In genomic region chr12:54228471-54228870, GRCh38 we compare ENCODE assay signal across 24 cellular contexts. TPM values are rescaled to one million over a fixed set of nuclear protein-coding genes. Genes with fewer than 3 reads are reported as not detected.
A peak's percentile ranks its signal among the peaks of the same experiment; 100 is the strongest.
DNase-seq lines count a peak whose midpoint lies in the region; ATAC-seq and TF ChIP-seq lines count a peak whose summit lies in the region.
"Had no signal": no experiment of that assay in that cellular context is flagged by ENCODE, and none has a peak within 500 bp of the region (broad histone marks: within the 10 kb centered on the region; RNA-seq: fewer than 3 reads in every experiment).

No MANE protein-coding gene starts in this region.

- H3K4me1 ChIP-seq in left ventricle myocardium inferior, result peaks cover 34% of the 10 kb centered on the region
- H3K4me1 ChIP-seq in mesenchymal stem cell (ENCODE audit: control insufficient read depth, insufficient read depth, low read depth, low read length), result peaks cover 12% of the 10 kb centered on the region
- H3K4me1 ChIP-seq in uterus, result no peaks in the 10 kb centered on the region
- peaks cover 10% of the 10 kb centered on the region for H3K4me1 ChIP-seq in Karpas-422 (ENCODE audit: low read length)
- H3K4me1 ChIP-seq: Peyer's patch had no signal

- H3K9ac ChIP-seq in SK-N-MC (ENCODE audit: insufficient read length) (no peak overlapping the region), mesenchymal stem cell (ENCODE audit: low read length) (no peak overlapping the region), Karpas-422 (ENCODE audit: low read length) (no peak overlapping the region)

- no peak overlapping the region for H4K8ac ChIP-seq in mesenchymal stem cell (ENCODE audit: low read length)

- intact Hi-C loops in left ventricle myocardium inferior (cut with micrococcal nuclease) (no loop called here), cardiac septum (cut with DNase I) (no loop called here), uterus (cut with DNase I; ENCODE audit: low total_unique reads) (no loop called here)

- H2BK15ac ChIP-seq in mesenchymal stem cell (ENCODE audit: low read depth, poor library complexity, severe bottlenecking), result no peak overlapping the region

- peaks cover 2% of the 10 kb centered on the region for H3K79me1 ChIP-seq in mesenchymal stem cell (replicated peaks; ENCODE audit: low read length, poor library complexity, severe bottlenecking)

- no peak overlapping the region for H4K91ac ChIP-seq in mesenchymal stem cell (ENCODE audit: low read length)

- H2AFZ ChIP-seq in mesenchymal stem cell (ENCODE audit: low read depth, low read length) (no peak overlapping the region), Karpas-422 (ENCODE audit: low read length) (no peak overlapping the region)

- no peaks in the 10 kb centered on the region for H4K20me1 ChIP-seq in Karpas-422 (ENCODE audit: insufficient read depth, low read depth, low read length)

- H2BK12ac ChIP-seq in mesenchymal stem cell (ENCODE audit: low read length in 2 of 2), result no peak overlapping the region

- H3K79me2 ChIP-seq in Karpas-422 (ENCODE audit: low read length), result no peaks in the 10 kb centered on the region

- DNase-seq in left ventricle myocardium inferior (no peak), cardiac septum (ENCODE audit: low spot score) (no peak), SK-N-MC (ENCODE audit: low read depth, low spot score) (no peak), mesenchymal stem cell (no peak), uterus (no peak), Karpas-422 (no peak), mesenteric fat pad (ENCODE audit: low spot score) (no peak)
- DNase-seq: activated CD8-positive, alpha-beta T cell treated with anti-CD3 and anti-CD28 coated beads for 36 hours; activated naive CD4-positive, alpha-beta T cell; amygdala; CD8-positive, alpha-beta T cell; central memory CD4-positive, alpha-beta T cell; DMS53; kidney glomerular epithelial cell; mesendoderm; NCI-H2227 treated with DMSO at 0.1 percent for 48 hours; Peyer's patch; psoas muscle; stimulated activated CD4-positive, alpha-beta T cell treated with anti-CD3 and anti-CD28 coated beads, Interleukin-1b, Interleukin-23, amount 100 ng/mL, for 48 hours; stimulated activated naive CD4-positive, alpha-beta T cell treated with Interleukin-2 at 50 U/mL for 16 hours; T1000; thyroid gland had no signal

- no peak overlapping the region for H3K23ac ChIP-seq in mesenchymal stem cell (ENCODE audit: low read length in 2 of 2)

- H3K4me2 ChIP-seq in mesenchymal stem cell (ENCODE audit: low read length, poor library complexity, severe bottlenecking) (no peak overlapping the region), Karpas-422 (ENCODE audit: low read depth, low read length, poor library complexity, severe bottlenecking) (no peak overlapping the region)

- no peak overlapping the region for H3K4me3 ChIP-seq in left ventricle myocardium inferior
- no peak overlapping the region for H3K4me3 ChIP-seq in SK-N-MC
- H3K4me3 ChIP-seq in mesenchymal stem cell (ENCODE audit: insufficient read depth in 1 of 2, low read depth in 1 of 2, low read length in 2 of 2), result no peak overlapping the region
- no peak overlapping the region for H3K4me3 ChIP-seq in uterus
- no peak overlapping the region for H3K4me3 ChIP-seq in Karpas-422 (ENCODE audit: low read length)
- H3K4me3 ChIP-seq: Peyer's patch, psoas muscle, thyroid gland had no signal

- TF ChIP-seq POLR2A in uterus (IDR thresholded peaks at IDR 0.05), result no peak

- TF ChIP-seq CTCF in left ventricle myocardium inferior (IDR thresholded peaks at IDR 0.05; ENCODE audit: borderline replicate concordance) (no peak), uterus (IDR thresholded peaks at IDR 0.05) (no peak)

- no peak for ATAC-seq in GM19397 (IDR thresholded peaks at IDR 0.05; ENCODE audit: unreplicated experiment)
- ATAC-seq: activated CD8-positive, alpha-beta T cell treated with anti-CD3 and anti-CD28 coated beads for 36 hours; CD8-positive, alpha-beta T cell; natural killer cell treated with Interleukin-12 subunit alpha and Interleukin-12 subunit beta and Interleukin-15 and Interleukin-18, amount 100 ng/mL, for 72 hours; psoas muscle had no signal

- H3K18ac ChIP-seq in mesenchymal stem cell (ENCODE audit: low read depth in 1 of 2, low read length in 2 of 2), result peak overlapping the region in 1 of 2 experiments; percentile 22

- H3K27ac ChIP-seq in left ventricle myocardium inferior (replicated peaks), result peak overlapping the region; percentile 62
- H3K27ac ChIP-seq in SK-N-MC, result peak overlapping the region; percentile 15; the same call in 1 of the 2 replicates
- no peak overlapping the region for H3K27ac ChIP-seq in mesenchymal stem cell (ENCODE audit: low read length, poor library complexity, severe bottlenecking)
- peak overlapping the region; percentile 1 to 77 for H3K27ac ChIP-seq in uterus
- H3K27ac ChIP-seq in Karpas-422 (ENCODE audit: low read length), result no peak overlapping the region
- H3K27ac ChIP-seq: Peyer's patch, psoas muscle, thyroid gland had no signal

- H3K36me3 ChIP-seq in left ventricle myocardium inferior (no peaks in the 10 kb centered on the region), SK-N-MC (ENCODE audit: insufficient read depth, low read length) (peaks cover 8% of the 10 kb centered on the region; the same call in 1 of the 2 replicates), mesenchymal stem cell (ENCODE audit: control insufficient read depth in 1 of 2, insufficient read depth in 2 of 2, low read depth in 1 of 2, low read length in 2 of 2) (no peaks in the 10 kb centered on the region), uterus (no peaks in the 10 kb centered on the region), Karpas-422 (ENCODE audit: insufficient read depth, low read length) (no peaks in the 10 kb centered on the region)
- H3K36me3 ChIP-seq: Peyer's patch, thyroid gland had no signal

- no peak overlapping the region for H3K14ac ChIP-seq in mesenchymal stem cell (ENCODE audit: low read length in 2 of 2)

- H3K4ac ChIP-seq in mesenchymal stem cell (ENCODE audit: low read depth in 1 of 2, low read length in 2 of 2), result no peak overlapping the region

- H3K27me3 ChIP-seq in left ventricle myocardium inferior (ENCODE audit: low read depth) (no peaks in the 10 kb centered on the region), mesenchymal stem cell (ENCODE audit: control insufficient read depth in 1 of 2, insufficient read depth in 1 of 2, low read length in 2 of 2) (no peaks in the 10 kb centered on the region), uterus (no peaks in the 10 kb centered on the region), Karpas-422 (ENCODE audit: low read length) (no peaks in the 10 kb centered on the region)
- H3K27me3 ChIP-seq: Peyer's patch, thyroid gland had no signal

- H3K9me2 ChIP-seq in Karpas-422 (replicated peaks; ENCODE audit: insufficient read depth, low read length), result no peaks in the 10 kb centered on the region

- H3K9me3 ChIP-seq in left ventricle myocardium inferior (replicated peaks) (no peaks in the 10 kb centered on the region), SK-N-MC (ENCODE audit: low read depth, low read length) (no peaks in the 10 kb centered on the region), mesenchymal stem cell (ENCODE audit: control insufficient read depth, low read length) (no peaks in the 10 kb centered on the region), uterus (no peaks in the 10 kb centered on the region), Karpas-422 (ENCODE audit: low read length) (no peaks in the 10 kb centered on the region)
- H3K9me3 ChIP-seq: Peyer's patch, psoas muscle, thyroid gland had no signal

- peak overlapping the region; percentile 83 for H2AK5ac ChIP-seq in mesenchymal stem cell (ENCODE audit: low read length, severe bottlenecking)

- no peak overlapping the region for H2BK5ac ChIP-seq in mesenchymal stem cell (ENCODE audit: low read depth, low read length, poor library complexity, severe bottlenecking)

- WGBS in mesenchymal stem cell, result 100% methylated on average over 1 of the region's 1 CpG

- H2BK120ac ChIP-seq in mesenchymal stem cell (ENCODE audit: low read depth, low read length), result no peak overlapping the region

RNA-seq across cellular contexts. Expression of gene SMUG1, which starts 39.7 kb away (rescaled TPM):
- total RNA-seq in left ventricle myocardium inferior (16.2 TPM), cardiac septum (15.3 TPM), uterus (10 to 100 TPM in 3 of 4 donors, 1 to 10 TPM in 1; 8.2 to 39.7 (median 19.2) TPM), mesenteric fat pad (23.4 TPM)
- 19.6 TPM for polyA plus RNA-seq in mesenchymal stem cell (2013, experiment 1 of 2)
- 20.7 TPM for polyA plus RNA-seq in mesenchymal stem cell (2013, experiment 2 of 2)
- total RNA-seq in Karpas-422 (2014; rRNA removed; shearing (Covaris generic); ENCODE audit: low replicate concordance), result 39.8 and 43.3 TPM in 2 replicates

RNA-seq across cellular contexts. Expression of gene CBX5, which starts 51.5 kb away (rescaled TPM):
- total RNA-seq in left ventricle myocardium inferior (44.1 TPM), cardiac septum (39.5 TPM), uterus (100 to 1,000 TPM in 1 of 4 donors, 10 to 100 TPM in 3; 20.5 to 133 (median 50.1) TPM), mesenteric fat pad (35.2 TPM)
- polyA plus RNA-seq in mesenchymal stem cell (2013, experiment 1 of 2), result 34.7 TPM
- polyA plus RNA-seq in mesenchymal stem cell (2013, experiment 2 of 2), result 34.1 TPM
- total RNA-seq in Karpas-422 (2014; rRNA removed; shearing (Covaris generic); ENCODE audit: low replicate concordance), result 25.2 and 41.0 TPM in 2 replicates

RNA-seq across cellular contexts. Expression of gene HNRNPA1, which starts 52.1 kb away (rescaled TPM):
- 423 TPM for total RNA-seq in left ventricle myocardium inferior
- 439 TPM for total RNA-seq in cardiac septum
- 983 TPM for polyA plus RNA-seq in mesenchymal stem cell (2013, experiment 1 of 2)
- 943 TPM for polyA plus RNA-seq in mesenchymal stem cell (2013, experiment 2 of 2)
- 1,000 to 10,000 TPM in 2 of 4 donors, 100 to 1,000 TPM in 2; 245 to 1,238 (median 796) TPM for total RNA-seq in uterus
- 249 and 260 TPM in 2 replicates for total RNA-seq in Karpas-422 (2014; rRNA removed; shearing (Covaris generic); ENCODE audit: low replicate concordance)
- 655 TPM for total RNA-seq in mesenteric fat pad

Comparison
In these comparisons a context has a peak if more than half of its experiments do, and no peak if none do; other contexts are left out.
1. H3K27ac ChIP-seq: peak in left ventricle myocardium inferior (single experiment), SK-N-MC (single experiment) and uterus (2 of 2); none in mesenchymal stem cell (single experiment) and Karpas-422 (single experiment).